In genomic region chr3:5796541-5796940, GRCh38 we compare ENCODE assay signal across 7 cellular contexts.
"Had no signal": no experiment of that assay in that cellular context is flagged by ENCODE, and none has a peak within 500 bp of the region (broad histone marks: within the 10 kb centered on the region; RNA-seq: fewer than 3 reads in every experiment).

No MANE protein-coding gene starts in this region.

- H2AFZ ChIP-seq: GM23338 had no signal

- H3K4me3 ChIP-seq: GM23338 had no signal

- H3K4me2 ChIP-seq: GM23338 had no signal

- DNase-seq: H9, HCEC 1CT, KG1 had no signal

- H3K4me3 Mint-ChIP-seq: GM23338, H9, IgD-negative memory B cell had no signal

- ATAC-seq: GM23338, HepG2 had no signal

- H3K27ac Mint-ChIP-seq: GM23338, H9, IgD-negative memory B cell had no signal

- H3K27ac ChIP-seq: HL-60 had no signal

- H3K4me1 Mint-ChIP-seq: GM23338, H9, IgD-negative memory B cell had no signal

- H3K9me3 Mint-ChIP-seq: H9, IgD-negative memory B cell had no signal

- H3K27me3 Mint-ChIP-seq: IgD-negative memory B cell had no signal
